In the genomic region with DNA sequence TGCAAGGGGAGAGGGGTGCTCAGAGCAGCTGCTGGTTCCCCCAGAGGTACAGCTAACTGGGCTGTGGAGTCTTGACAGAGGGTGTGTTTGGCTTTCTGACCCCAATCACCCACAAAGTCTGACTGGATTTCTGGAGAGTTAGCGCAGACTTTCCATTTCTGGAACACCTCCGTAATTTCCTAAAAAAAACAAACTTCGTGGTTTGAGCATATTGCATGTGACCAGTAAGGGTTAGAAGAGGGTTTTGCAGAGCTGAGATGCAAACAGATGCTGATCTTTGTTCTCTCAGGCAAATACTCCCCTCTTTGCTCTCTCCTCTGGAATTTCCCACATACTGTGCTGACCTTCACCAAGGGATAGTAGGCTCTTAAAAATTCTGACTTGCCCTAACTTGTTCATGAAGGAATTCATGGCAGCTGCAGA, we compare ENCODE assay signal across 19 cellular contexts. TPM values are rescaled to one million over a fixed set of nuclear protein-coding genes. Genes with fewer than 3 reads are reported as not detected.
DNase-seq lines count a peak whose midpoint lies in the region; ATAC-seq and TF ChIP-seq lines count a peak whose summit lies in the region.
"Had no signal": no experiment of that assay in that cellular context is flagged by ENCODE, and none has a peak within 500 bp of the region (broad histone marks: within the 10 kb centered on the region; RNA-seq: fewer than 3 reads in every experiment).

No MANE protein-coding gene starts in this region.

- ATAC-seq in RWPE2 (ENCODE audit: low read depth) = peak; percentile 92
- no peak for ATAC-seq in GM18858 (IDR thresholded peaks at IDR 0.05; ENCODE audit: unreplicated experiment)
- no peak for ATAC-seq in activated CD4-positive, alpha-beta T cell treated with anti-CD3 and anti-CD28 coated beads for 36 hours
- ATAC-seq: HCT116 had no signal

- no peaks in the 10 kb centered on the region for H3K9me3 ChIP-seq in RWPE2 (ENCODE audit: severe bottlenecking)

- no peaks in the 10 kb centered on the region for H3K36me3 Mint-ChIP-seq in nephron (ENCODE audit: low read depth)
- no peaks in the 10 kb centered on the region for H3K36me3 Mint-ChIP-seq in activated CD4-positive, alpha-beta T cell treated with anti-CD3 and anti-CD28 coated beads for 36 hours (ENCODE audit: low read depth)
- H3K36me3 Mint-ChIP-seq: CD14-positive monocyte had no signal

- no peak overlapping the region for H3K4me3 ChIP-seq in RWPE2 (ENCODE audit: severe bottlenecking)
- H3K4me3 ChIP-seq: cardiac muscle cell had no signal

- POLR2A ChIA-PET in activated CD4-positive, alpha-beta T cell treated with anti-CD3 and anti-CD28 coated beads for 36 hours (lab: Charles Lee) = no interaction called here

- no peaks in the 10 kb centered on the region for H3K27me3 ChIP-seq in RWPE2 (ENCODE audit: insufficient read depth, poor library complexity, severe bottlenecking)
- H3K27me3 ChIP-seq: cardiac muscle cell had no signal

- DNase-seq in COLO829 (ENCODE audit: low spot score) = peak; percentile 28
- no peak for DNase-seq in RWPE2 (ENCODE audit: low spot score)
- peak; percentile 58 for DNase-seq in fibroblast of gingiva (ENCODE audit: low read depth)
- DNase-seq in NCI-H2081 treated with DMSO at 0.1 percent for 48 hours (lab: John Stamatoyannopoulos, UW) = no peak
- DNase-seq in hypothalamus (lab: John Stamatoyannopoulos, UW) = no peak
- no peak for DNase-seq in activated CD4-positive, alpha-beta T cell treated with anti-CD3 and anti-CD28 coated beads for 36 hours
- DNase-seq: activated CD4-positive, alpha-beta T cell treated with anti-CD3 and anti-CD28 coated beads, Interleukin-2, amount 10 ng/mL, durations not matched to agents 7 days and 5 days; NCI-H1436 treated with DMSO at 0.1 percent for 48 hours; NCI-H524 treated with DMSO at 0.1 percent for 48 hours; stimulated activated CD4-positive, alpha-beta T cell treated with anti-CD3 and anti-CD28 coated beads, Interleukin-2, amount 100 ng/mL, for 48 hours; T-helper 9 cell had no signal

- H3K27ac ChIP-seq in RWPE2 (ENCODE audit: poor library complexity, severe bottlenecking) = peak overlapping the region; percentile 2
- H3K27ac ChIP-seq: cardiac muscle cell had no signal

- TF ChIP-seq CTCF in RWPE2 (IDR thresholded peaks at IDR 0.05; ENCODE audit: poor library complexity, severe bottlenecking) (no peak), nephron (IDR thresholded peaks at IDR 0.05; ENCODE audit: unreplicated experiment in 3 of 3) (no peak)

- CTCF ChIA-PET in activated CD4-positive, alpha-beta T cell treated with anti-CD3 and anti-CD28 coated beads for 36 hours (lab: Charles Lee) = interaction anchor here (0.7 to 1.6 kb wide), 3 partner anchors 16 to 342 kb away, joined by 3 to 4 read pairs (median 3); no protein-coding TSS in a partner anchor

- H3K4me1 Mint-ChIP-seq in nephron = peaks cover 51% of the 10 kb centered on the region
- peaks cover 52% of the 10 kb centered on the region for H3K4me1 Mint-ChIP-seq in activated CD4-positive, alpha-beta T cell treated with anti-CD3 and anti-CD28 coated beads for 36 hours

- intact Hi-C loops in activated CD4-positive, alpha-beta T cell treated with anti-CD3 and anti-CD28 coated beads for 36 hours (cut with DNase I, micrococcal nuclease) = no loop called here

- no peaks in the 10 kb centered on the region for H3K9me3 Mint-ChIP-seq in nephron
- no peaks in the 10 kb centered on the region for H3K9me3 Mint-ChIP-seq in activated CD4-positive, alpha-beta T cell treated with anti-CD3 and anti-CD28 coated beads for 36 hours (ENCODE audit: low read depth)
- H3K9me3 Mint-ChIP-seq: activated CD4-positive, alpha-beta T cell treated with anti-CD3 and anti-CD28 coated beads, Interleukin-2, amount 10 ng/mL, durations not matched to agents 7 days and 5 days had no signal

- H3K4me1 ChIP-seq in RWPE2 (ENCODE audit: insufficient read depth, poor library complexity, severe bottlenecking) = peaks cover 13% of the 10 kb centered on the region

- H3K27ac Mint-ChIP-seq in nephron = peak overlapping the region; percentile 60 to 87 (median 76)
- H3K27ac Mint-ChIP-seq in activated CD4-positive, alpha-beta T cell treated with anti-CD3 and anti-CD28 coated beads for 36 hours = no peak overlapping the region
- H3K27ac Mint-ChIP-seq: activated CD4-positive, alpha-beta T cell treated with anti-CD3 and anti-CD28 coated beads, Interleukin-2, amount 10 ng/mL, durations not matched to agents 7 days and 5 days; activated T-helper 1 cell treated with anti-CD3 and anti-CD28 coated beads, Interleukin-12 subunit alpha, Interleukin-12 subunit beta, Interleukin-2, Interleukin-4 antibody, amounts not matched to agents 30 ng/mL and 10 ng/mL and 1 ng/mL, durations not matched to agents 14 hours and 24 hours and 36 hours; CD14-positive monocyte had no signal

- peaks cover 3% of the 10 kb centered on the region for H3K27me3 Mint-ChIP-seq in nephron (ENCODE audit: low read depth)
- peaks cover 4% of the 10 kb centered on the region for H3K27me3 Mint-ChIP-seq in activated CD4-positive, alpha-beta T cell treated with anti-CD3 and anti-CD28 coated beads for 36 hours

- H3K4me3 Mint-ChIP-seq in nephron = peak overlapping the region in 1 of 3 experiments; percentile 9
- H3K4me3 Mint-ChIP-seq in activated CD4-positive, alpha-beta T cell treated with anti-CD3 and anti-CD28 coated beads for 36 hours = no peak overlapping the region
- H3K4me3 Mint-ChIP-seq: activated CD4-positive, alpha-beta T cell treated with anti-CD3 and anti-CD28 coated beads, Interleukin-2, amount 10 ng/mL, durations not matched to agents 7 days and 5 days; activated T-helper 1 cell treated with anti-CD3 and anti-CD28 coated beads, Interleukin-12 subunit alpha, Interleukin-12 subunit beta, Interleukin-2, Interleukin-4 antibody, amounts not matched to agents 30 ng/mL and 10 ng/mL and 1 ng/mL, durations not matched to agents 14 hours and 24 hours and 36 hours; CD14-positive monocyte had no signal

- no peaks in the 10 kb centered on the region for H3K36me3 ChIP-seq in RWPE2 (ENCODE audit: low read depth)
- H3K36me3 ChIP-seq: cardiac muscle cell had no signal

RNA-seq across cellular contexts. Expression of a gene that starts 44.5 kb away (rescaled TPM):
- not detected for total RNA-seq in activated CD4-positive, alpha-beta T cell treated with anti-CD3 and anti-CD28 coated beads for 36 hours
- total RNA-seq: activated CD4-positive, alpha-beta T cell treated with anti-CD3 and anti-CD28 coated beads, Interleukin-2, amount 10 ng/mL, durations not matched to agents 7 days and 5 days; activated T-helper 1 cell treated with anti-CD3 and anti-CD28 coated beads, Interleukin-12 subunit alpha, Interleukin-12 subunit beta, Interleukin-2, Interleukin-4 antibody, amounts not matched to agents 30 ng/mL and 10 ng/mL and 1 ng/mL, durations not matched to agents 14 hours and 24 hours and 36 hours; cardiac muscle cell; epithelial cell of proximal tubule; pulmonary artery endothelial cell had no signal

Comparison
In these comparisons a context has a peak if more than half of its experiments do, and no peak if none do; other contexts are left out.
1. DNase-seq: peak in COLO829 (single experiment) and fibroblast of gingiva (single experiment); none in RWPE2 (single experiment), NCI-H2081 treated with DMSO at 0.1 percent for 48 hours (single experiment), hypothalamus (0 of 51) and activated CD4-positive, alpha-beta T cell treated with anti-CD3 and anti-CD28 coated beads for 36 hours (single experiment).